Comparison of ENCODE assay signal across 8 cellular contexts in the genomic region with DNA sequence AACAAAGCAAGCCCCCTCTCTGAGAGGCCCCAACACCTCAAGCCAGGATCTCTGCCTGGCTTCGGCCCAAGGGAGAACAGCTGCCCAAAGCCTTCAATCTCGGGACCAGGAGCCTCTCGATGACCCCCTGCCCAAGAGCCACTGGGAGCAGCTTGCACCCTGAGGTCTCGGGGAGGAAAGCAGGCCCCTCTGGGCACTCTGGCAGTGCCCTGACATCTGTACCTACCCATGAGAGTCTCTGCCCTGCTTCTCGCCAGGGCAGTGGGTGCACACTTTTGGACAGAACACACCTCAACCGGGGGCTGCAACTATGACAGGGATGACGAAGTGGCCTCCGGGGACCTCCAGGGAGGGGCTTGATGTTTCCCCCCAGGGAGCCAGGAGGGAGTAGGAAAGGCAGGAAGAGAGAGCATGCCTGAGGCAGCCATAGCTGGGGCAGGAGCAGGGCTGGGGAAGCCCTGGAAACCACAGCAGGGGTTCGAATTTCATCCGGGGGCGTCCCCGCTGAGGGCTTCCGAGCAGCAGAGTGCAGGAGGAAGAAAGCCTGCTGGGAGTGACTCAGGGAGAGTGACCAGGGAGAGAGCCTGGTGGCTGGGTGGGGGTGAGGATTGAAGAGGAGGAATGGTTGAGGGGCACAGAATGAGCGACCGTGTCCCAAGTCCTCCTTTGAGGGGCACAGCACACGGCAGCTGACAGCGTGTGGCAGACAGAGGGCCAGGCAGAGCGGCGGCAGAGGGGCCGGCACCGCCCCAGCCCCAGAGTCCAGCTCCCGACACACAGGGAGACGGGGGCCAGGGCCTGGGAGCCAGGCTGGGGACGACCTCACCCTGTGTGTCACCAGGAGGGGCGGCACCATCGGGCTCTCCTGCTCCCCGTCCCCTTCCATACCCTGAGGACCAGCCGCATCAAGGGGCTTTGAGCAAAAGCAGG. TPM values are rescaled to one million over a fixed set of nuclear protein-coding genes. Genes with fewer than 3 reads are reported as not detected.
DNase-seq lines count a peak whose midpoint lies in the region; ATAC-seq and TF ChIP-seq lines count a peak whose summit lies in the region.

No MANE protein-coding gene starts in this region.

- no peak overlapping the region for H3K27ac ChIP-seq in transverse colon

- peaks cover 14% of the 10 kb centered on the region for H3K36me3 Mint-ChIP-seq in brain

- peak overlapping the region; percentile 63 to 92 (median 85) for H3K27ac Mint-ChIP-seq in brain

- H3K4me1 Mint-ChIP-seq in brain: peaks cover 26% of the 10 kb centered on the region

- no peaks in the 10 kb centered on the region for H3K9me3 Mint-ChIP-seq in brain

- TF ChIP-seq EP300 in transverse colon (IDR thresholded peaks at IDR 0.05; ENCODE audit: low read depth): no peak

- peaks cover 9 to 29% (median 18%) of the 10 kb centered on the region in 4 donors for H3K4me1 ChIP-seq in transverse colon

- peak overlapping the region in 3 of 4 donors; percentile 10 to 99 (median 91) for H3K4me3 ChIP-seq in transverse colon

- H3K36me3 ChIP-seq in transverse colon: no peaks in the 10 kb centered on the region

- no peaks in the 10 kb centered on the region for H3K9me3 ChIP-seq in transverse colon

- in situ Hi-C loops in transverse colon (cut with MboI; ENCODE audit: low pct_ligation_motif_present in 1 of 4, low pct_unique_long_range_greater_than_20kb in 1 of 4, low sequenced_read_pairs in 3 of 4): no loop called here

- intact Hi-C loops in transverse colon (cut with DNase I; ENCODE audit: low total_unique reads): no loop called here

- H3K4me3 Mint-ChIP-seq in brain: peak overlapping the region; percentile 92 to 98 (median 93)

- TF ChIP-seq CTCF in GM10266 (IDR thresholded peaks at IDR 0.05; ENCODE audit: control insufficient read depth, insufficient read depth, low read depth, missing control alignments): no peak
- TF ChIP-seq CTCF in brain (conservative IDR thresholded peaks at IDR 0.05): no peak
- TF ChIP-seq CTCF in transverse colon (IDR thresholded peaks at IDR 0.05): no peak

- ATAC-seq in left lobe of liver: no peak

- no peaks in the 10 kb centered on the region for H3K27me3 ChIP-seq in transverse colon

- 63 to 68% methylated on average over 9 to 28 of the region's 28 CpGs for WGBS in transverse colon (ENCODE audit: low coverage in 1 of 2), 2 donors

- TF ChIP-seq POLR2A in transverse colon (IDR thresholded peaks at IDR 0.05): no peak

- DNase-seq in GM10266 (ENCODE audit: extremely low spot score): peak; percentile 64
- DNase-seq in NCI-H2107 (lab: John Stamatoyannopoulos, UW): peak; percentile 72
- DNase-seq in left lobe of liver (ENCODE audit: low spot score): peak; percentile 43
- DNase-seq in transverse colon: peak; percentile 7
- no peak for DNase-seq in stimulated activated CD4-positive, alpha-beta T cell treated with anti-CD3 and anti-CD28 coated beads, Interleukin-4, amount 100 ng/mL, for 1 hour
- no peak for DNase-seq in NCI-H774 (lab: John Stamatoyannopoulos, UW)
- no peak for DNase-seq in NCI-H1436 treated with DMSO at 0.1 percent for 48 hours (lab: John Stamatoyannopoulos, UW)

- H3K27me3 Mint-ChIP-seq in brain: no peaks in the 10 kb centered on the region

RNA-seq across cellular contexts. Expression of a gene that starts 1.8 kb away (rescaled TPM):
- 81.3 TPM for polyA plus RNA-seq in brain (ENCODE audit: insufficient read depth, low read depth, low replicate concordance)
- 8.9 TPM for total RNA-seq in left lobe of liver
- total RNA-seq in transverse colon: 10 to 100 TPM in 3 of 4 donors, 1 to 10 TPM in 1; 10.0 to 50.5 (median 21.0) TPM

Comparison
In these comparisons a context has a peak if more than half of its experiments do, and no peak if none do; other contexts are left out.
1. DNase-seq: peak in GM10266 (single experiment), NCI-H2107 (single experiment), left lobe of liver (single experiment) and transverse colon (single experiment); none in stimulated activated CD4-positive, alpha-beta T cell treated with anti-CD3 and anti-CD28 coated beads, Interleukin-4, amount 100 ng/mL, for 1 hour (single experiment), NCI-H774 (single experiment) and NCI-H1436 treated with DMSO at 0.1 percent for 48 hours (single experiment).